9 cellular contexts compared by ENCODE assay signal in the genomic region with DNA sequence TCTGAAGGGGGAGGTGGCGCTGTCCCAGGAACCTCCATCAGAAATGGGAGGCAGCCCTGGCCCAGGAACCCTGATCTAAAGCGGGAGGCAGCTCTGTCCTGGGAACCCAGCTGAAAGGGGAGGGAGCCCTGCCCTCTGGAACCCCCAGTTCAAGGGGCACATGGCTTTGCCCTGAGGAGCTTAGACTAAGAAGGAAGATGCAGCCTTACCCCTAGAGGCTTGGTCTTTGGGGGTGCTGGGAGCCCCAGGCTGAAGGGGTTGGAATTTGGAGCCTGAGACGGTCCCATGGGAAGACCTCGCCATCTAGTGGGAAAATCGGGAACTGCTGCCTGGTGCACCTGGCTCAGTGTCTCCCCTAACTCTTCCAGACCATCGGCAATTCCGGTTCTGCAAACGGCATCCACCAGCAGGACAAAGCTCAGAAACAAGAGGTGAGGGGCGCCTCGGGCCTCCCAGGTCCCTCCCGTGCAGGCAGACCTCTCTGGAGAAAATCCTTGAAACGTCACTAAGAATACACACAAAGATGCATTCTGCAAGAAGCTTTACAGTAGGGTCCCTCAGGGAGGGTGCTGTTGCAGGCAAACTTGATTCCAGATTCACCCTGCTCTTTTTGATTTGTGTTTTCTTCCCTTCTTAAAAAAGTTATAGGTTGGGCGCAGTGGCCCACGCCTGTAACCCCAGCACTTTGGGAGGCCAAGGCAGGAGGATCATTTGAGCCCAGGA. TPM values are rescaled to one million over a fixed set of nuclear protein-coding genes. Genes with fewer than 3 reads are reported as not detected.
DNase-seq lines count a peak whose midpoint lies in the region; ATAC-seq and TF ChIP-seq lines count a peak whose summit lies in the region.
"Had no signal": no experiment of that assay in that cellular context is flagged by ENCODE, and none has a peak within 500 bp of the region (broad histone marks: within the 10 kb centered on the region; RNA-seq: fewer than 3 reads in every experiment).

No MANE protein-coding gene starts in this region.

- H3K4me3 ChIP-seq in BLaER1 = no peak overlapping the region

- H3K27ac ChIP-seq in BLaER1 = peak overlapping the region; percentile 31

- no peak overlapping the region for H3K9ac ChIP-seq in BLaER1

- H3K4me3 Mint-ChIP-seq in natural killer cell treated with Interleukin-12 subunit alpha and Interleukin-12 subunit beta and Interleukin-15 and Interleukin-18, amount 100 ng/mL, for 72 hours = no peak overlapping the region
- H3K4me3 Mint-ChIP-seq: IgD-negative memory B cell had no signal

- no peaks in the 10 kb centered on the region for H3K36me3 Mint-ChIP-seq in natural killer cell treated with Interleukin-12 subunit alpha and Interleukin-12 subunit beta and Interleukin-15 and Interleukin-18, amount 100 ng/mL, for 72 hours

- peaks cover 82% of the 10 kb centered on the region for H3K36me3 ChIP-seq in BLaER1

- H4K20me1 ChIP-seq in BLaER1 = peaks cover 9% of the 10 kb centered on the region; the same call in 1 of the 2 replicates

- peak; percentile 52 to 58 for ATAC-seq in natural killer cell treated with Interleukin-12 subunit alpha and Interleukin-12 subunit beta and Interleukin-15 and Interleukin-18, amount 100 ng/mL, for 72 hours
- ATAC-seq in GM18861 (IDR thresholded peaks at IDR 0.05; ENCODE audit: unreplicated experiment) = no peak

- H3K27ac Mint-ChIP-seq in natural killer cell treated with Interleukin-12 subunit alpha and Interleukin-12 subunit beta and Interleukin-15 and Interleukin-18, amount 100 ng/mL, for 72 hours = no peak overlapping the region

- no peaks in the 10 kb centered on the region for H3K27me3 Mint-ChIP-seq in natural killer cell treated with Interleukin-12 subunit alpha and Interleukin-12 subunit beta and Interleukin-15 and Interleukin-18, amount 100 ng/mL, for 72 hours
- H3K27me3 Mint-ChIP-seq: IgD-negative memory B cell had no signal

- TF ChIP-seq POLR2A in erythroblast (IDR thresholded peaks at IDR 0.05; ENCODE audit: low read length) = no peak

- DNase-seq in H4 (ENCODE audit: low spot score) (peak; percentile 61), NOMO-1 treated with DMSO at 0.1 percent for 48 hours (lab: John Stamatoyannopoulos, UW; ENCODE audit: unreplicated experiment) (peak; percentile 77), erythroblast (lab: John Stamatoyannopoulos, UW) (peak; percentile 51 to 78)
- peak; percentile 76 for DNase-seq in activated CD8-positive, alpha-beta memory T cell treated with anti-CD3 and anti-CD28 coated beads, Interleukin-2, amount 50 U/mL, for 4 hours
- peak; percentile 71 for DNase-seq in natural killer cell treated with Interleukin-12 subunit alpha and Interleukin-12 subunit beta and Interleukin-15 and Interleukin-18, amount 100 ng/mL, for 72 hours (ENCODE audit: low spot score)
- peak; percentile 18 to 68 (median 51) for DNase-seq in stimulated activated naive CD4-positive, alpha-beta T cell (lab: John Stamatoyannopoulos, UW)

- peaks cover 34% of the 10 kb centered on the region for H3K4me1 ChIP-seq in BLaER1

- no peaks in the 10 kb centered on the region for H3K9me3 Mint-ChIP-seq in natural killer cell treated with Interleukin-12 subunit alpha and Interleukin-12 subunit beta and Interleukin-15 and Interleukin-18, amount 100 ng/mL, for 72 hours
- H3K9me3 Mint-ChIP-seq: IgD-negative memory B cell had no signal

- H3K27me3 ChIP-seq in BLaER1 = no peaks in the 10 kb centered on the region

- peak overlapping the region; percentile 23 for H3K4me2 ChIP-seq in BLaER1

- no peaks in the 10 kb centered on the region for H3K4me1 Mint-ChIP-seq in natural killer cell treated with Interleukin-12 subunit alpha and Interleukin-12 subunit beta and Interleukin-15 and Interleukin-18, amount 100 ng/mL, for 72 hours (ENCODE audit: low read depth in 2 of 2)
- H3K4me1 Mint-ChIP-seq: IgD-negative memory B cell had no signal

- H3K9me3 ChIP-seq in BLaER1 = no peaks in the 10 kb centered on the region

RNA-seq across cellular contexts. Expression of gene GTF2IRD1, which starts 52.4 kb away (rescaled TPM):
- 5.9 and 13.0 TPM in 2 replicates for total RNA-seq in H4 (2014; rRNA removed; shearing (Covaris generic))
- not detected for total RNA-seq in natural killer cell treated with Interleukin-12 subunit alpha and Interleukin-12 subunit beta and Interleukin-15 and Interleukin-18, amount 100 ng/mL, for 72 hours
